In the genomic region with DNA sequence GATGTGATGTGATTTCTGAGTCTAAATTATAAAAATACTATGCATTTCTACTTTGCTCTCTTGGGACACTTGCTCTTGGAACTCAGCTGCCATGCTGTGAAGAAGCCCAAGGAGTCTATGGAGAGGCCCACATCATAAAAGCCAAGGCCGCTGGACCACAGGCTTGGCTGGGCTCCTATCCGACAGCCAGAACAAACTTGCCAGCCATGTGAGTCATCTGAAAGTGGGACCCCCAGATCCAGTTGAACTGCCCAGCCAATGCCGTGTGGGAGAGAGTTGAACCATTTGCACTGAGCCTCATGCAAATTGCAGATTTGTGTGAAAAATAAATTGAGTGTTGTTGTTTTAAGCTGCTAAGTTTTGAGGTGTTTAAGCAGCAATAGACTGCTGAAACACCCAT, we compare ENCODE assay signal across 34 cellular contexts.
"Had no signal": no experiment of that assay in that cellular context is flagged by ENCODE, and none has a peak within 500 bp of the region (broad histone marks: within the 10 kb centered on the region; RNA-seq: fewer than 3 reads in every experiment).

No MANE protein-coding gene starts in this region.

- H3K27me3 ChIP-seq: adrenal gland, ascending aorta, cardiac muscle cell had no signal

- H3K27ac ChIP-seq: adrenal gland, ascending aorta, cardiac muscle cell, VCaP had no signal

- H3K36me3 Mint-ChIP-seq: activated CD4-positive, alpha-beta memory T cell treated with anti-CD3 and anti-CD28 coated beads for 36 hours; activated naive CD4-positive, alpha-beta T cell treated with anti-CD3 and anti-CD28 coated beads, Interleukin-2, amount 50 U/mL, for 72 hours; activated naive CD8-positive, alpha-beta T cell treated with anti-CD3 and anti-CD28 coated beads for 36 hours; brain had no signal

- H3K36me3 ChIP-seq: adrenal gland, ascending aorta, cardiac muscle cell had no signal

- H3K9me3 Mint-ChIP-seq: activated CD4-positive, alpha-beta memory T cell treated with anti-CD3 and anti-CD28 coated beads for 36 hours; activated CD4-positive, alpha-beta T cell treated with anti-CD3 and anti-CD28 coated beads, Interleukin-2, amount 10 ng/mL, durations not matched to agents 24 days and 14 days; activated CD8-positive, alpha-beta T cell treated with anti-CD3 and anti-CD28 coated beads for 36 hours; activated naive CD4-positive, alpha-beta T cell treated with anti-CD3 and anti-CD28 coated beads for 36 hours; activated naive CD4-positive, alpha-beta T cell treated with anti-CD3 and anti-CD28 coated beads, Interleukin-2, amount 50 U/mL, for 72 hours; activated naive CD8-positive, alpha-beta T cell treated with anti-CD3 and anti-CD28 coated beads for 36 hours; activated T-cell treated with anti-CD3 and anti-CD28 coated beads, Interleukin-2, amount 50 U/mL, for 4 hours; activated T-cell treated with anti-CD3 and anti-CD28 coated beads, Interleukin-2, amount 50 U/mL, for 72 hours; activated T-helper 1 cell treated with anti-CD3 and anti-CD28 coated beads, Interleukin-12 subunit alpha, Interleukin-12 subunit beta, Interleukin-2, Interleukin-4 antibody, amounts not matched to agents 30 ng/mL and 10 ng/mL and 1 ng/mL, durations not matched to agents 14 hours and 24 hours and 36 hours; central memory CD8-positive, alpha-beta T cell; T-cell had no signal

- H3K4me1 Mint-ChIP-seq: activated CD4-positive, alpha-beta T cell treated with anti-CD3 and anti-CD28 coated beads, Interleukin-2, amount 10 ng/mL, durations not matched to agents 24 days and 14 days; activated naive CD8-positive, alpha-beta T cell treated with anti-CD3 and anti-CD28 coated beads for 36 hours; activated T-helper 17 cell treated with anti-CD3 and anti-CD28 coated beads, Interleukin-2, amount 50 U/mL, for 72 hours; brain; central memory CD8-positive, alpha-beta T cell; T-cell had no signal

- ATAC-seq: activated CD4-positive, CD25-positive, alpha-beta regulatory T cell treated with anti-CD3 and anti-CD28 coated beads, Interleukin-2, amount 50 U/mL, for 24 hours; activated CD8-positive, alpha-beta T cell treated with anti-CD3 and anti-CD28 coated beads for 36 hours; activated naive CD4-positive, alpha-beta T cell treated with anti-CD3 and anti-CD28 coated beads, Interleukin-2, amount 50 U/mL, for 72 hours; activated T-cell treated with anti-CD3 and anti-CD28 coated beads, Interleukin-2, amount 50 U/mL, for 4 hours; activated T-cell treated with anti-CD3 and anti-CD28 coated beads, Interleukin-2, amount 50 U/mL, for 72 hours; activated T-helper 17 cell treated with anti-CD3 and anti-CD28 coated beads, Interleukin-2, amount 50 U/mL, for 72 hours; T-cell; T-helper 17 cell had no signal

- H3K27me3 Mint-ChIP-seq: activated CD4-positive, alpha-beta memory T cell treated with anti-CD3 and anti-CD28 coated beads for 36 hours; activated T-helper 17 cell treated with anti-CD3 and anti-CD28 coated beads, Interleukin-2, amount 50 U/mL, for 72 hours had no signal

- H3K4me1 ChIP-seq: adrenal gland, ascending aorta had no signal

- H3K27ac Mint-ChIP-seq: activated CD4-positive, alpha-beta memory T cell treated with anti-CD3 and anti-CD28 coated beads for 36 hours; activated CD4-positive, alpha-beta T cell treated with anti-CD3 and anti-CD28 coated beads, Interleukin-2, amount 10 ng/mL, durations not matched to agents 24 days and 14 days; activated CD8-positive, alpha-beta T cell treated with anti-CD3 and anti-CD28 coated beads for 36 hours; activated naive CD4-positive, alpha-beta T cell treated with anti-CD3 and anti-CD28 coated beads for 36 hours; activated naive CD4-positive, alpha-beta T cell treated with anti-CD3 and anti-CD28 coated beads, Interleukin-2, amount 50 U/mL, for 72 hours; activated naive CD8-positive, alpha-beta T cell treated with anti-CD3 and anti-CD28 coated beads for 36 hours; activated T-cell treated with anti-CD3 and anti-CD28 coated beads, Interleukin-2, amount 50 U/mL, for 72 hours; activated T-helper 1 cell treated with anti-CD3 and anti-CD28 coated beads, Interleukin-12 subunit alpha, Interleukin-12 subunit beta, Interleukin-2, Interleukin-4 antibody, amounts not matched to agents 30 ng/mL and 10 ng/mL and 1 ng/mL, durations not matched to agents 14 hours and 24 hours and 36 hours; activated T-helper 17 cell treated with anti-CD3 and anti-CD28 coated beads, Interleukin-2, amount 50 U/mL, for 72 hours; brain; T-cell; T-helper 17 cell had no signal

- DNase-seq: activated CD4-positive, alpha-beta memory T cell treated with anti-CD3 and anti-CD28 coated beads for 36 hours; activated CD4-positive, alpha-beta T cell treated with anti-CD3 and anti-CD28 coated beads for 1 hour; activated CD4-positive, alpha-beta T cell treated with anti-CD3 and anti-CD28 coated beads for 4 hours; activated CD4-positive, alpha-beta T cell treated with anti-CD3 and anti-CD28 coated beads, Interleukin-2, amount 10 ng/mL, durations not matched to agents 24 days and 14 days; activated CD4-positive, alpha-beta T cell treated with anti-CD3 and anti-CD28 coated beads, Interleukin-2, amount 50 U/mL, for 1 hour; activated CD4-positive, alpha-beta T cell treated with anti-CD3 and anti-CD28 coated beads, Interleukin-2, amount 50 U/mL, for 4 hours; activated CD4-positive, CD25-positive, alpha-beta regulatory T cell; activated CD8-positive, alpha-beta memory T cell treated with anti-CD3 and anti-CD28 coated beads, Interleukin-2, amount 50 U/mL, for 4 hours; activated CD8-positive, alpha-beta T cell treated with anti-CD3 and anti-CD28 coated beads for 36 hours; activated effector memory CD4-positive, alpha-beta T cell treated with anti-CD3 and anti-CD28 coated beads, Interleukin-2, amount 50 U/mL, for 16 hours; activated gamma-delta T cell treated with Interleukin-2 at 50 U/mL for 16 hours; activated naive CD4-positive, alpha-beta T cell; activated naive CD4-positive, alpha-beta T cell treated with anti-CD3 and anti-CD28 coated beads for 36 hours; activated naive CD4-positive, alpha-beta T cell treated with anti-CD3 and anti-CD28 coated beads, Interleukin-2, amount 50 U/mL, for 16 hours; activated naive CD8-positive, alpha-beta T cell treated with anti-CD3 and anti-CD28 coated beads for 36 hours; activated T-cell treated with anti-CD3 and anti-CD28 coated beads for 4 hours; activated T-cell treated with anti-CD3 and anti-CD28 coated beads, Interleukin-2, amount 50 U/mL, for 1 hour; activated T-cell treated with anti-CD3 and anti-CD28 coated beads, Interleukin-2, amount 50 U/mL, for 4 hours; activated T-cell treated with anti-CD3 and anti-CD28 coated beads, Interleukin-2, amount 50 U/mL, for 72 hours; adrenal gland; amniotic stem cell; caudate nucleus; cerebellar nuclear complex; T-cell; T-helper 17 cell had no signal

- H3K4me3 Mint-ChIP-seq: activated CD4-positive, alpha-beta memory T cell treated with anti-CD3 and anti-CD28 coated beads for 36 hours; activated CD4-positive, alpha-beta T cell treated with anti-CD3 and anti-CD28 coated beads, Interleukin-2, amount 10 ng/mL, durations not matched to agents 24 days and 14 days; activated CD8-positive, alpha-beta T cell treated with anti-CD3 and anti-CD28 coated beads for 36 hours; activated naive CD4-positive, alpha-beta T cell treated with anti-CD3 and anti-CD28 coated beads for 36 hours; activated naive CD8-positive, alpha-beta T cell treated with anti-CD3 and anti-CD28 coated beads for 36 hours; activated T-cell treated with anti-CD3 and anti-CD28 coated beads, Interleukin-2, amount 50 U/mL, for 4 hours; activated T-cell treated with anti-CD3 and anti-CD28 coated beads, Interleukin-2, amount 50 U/mL, for 72 hours; activated T-helper 1 cell treated with anti-CD3 and anti-CD28 coated beads, Interleukin-12 subunit alpha, Interleukin-12 subunit beta, Interleukin-2, Interleukin-4 antibody, amounts not matched to agents 30 ng/mL and 10 ng/mL and 1 ng/mL, durations not matched to agents 14 hours and 24 hours and 36 hours; activated T-helper 17 cell treated with anti-CD3 and anti-CD28 coated beads, Interleukin-2, amount 50 U/mL, for 72 hours; brain; central memory CD8-positive, alpha-beta T cell; T-cell; T-helper 17 cell had no signal

- H3K9me3 ChIP-seq: adrenal gland, ascending aorta had no signal

- H3K4me3 ChIP-seq: adrenal gland, ascending aorta, cardiac muscle cell had no signal
